8 cellular contexts compared by ENCODE assay signal in the genomic region with DNA sequence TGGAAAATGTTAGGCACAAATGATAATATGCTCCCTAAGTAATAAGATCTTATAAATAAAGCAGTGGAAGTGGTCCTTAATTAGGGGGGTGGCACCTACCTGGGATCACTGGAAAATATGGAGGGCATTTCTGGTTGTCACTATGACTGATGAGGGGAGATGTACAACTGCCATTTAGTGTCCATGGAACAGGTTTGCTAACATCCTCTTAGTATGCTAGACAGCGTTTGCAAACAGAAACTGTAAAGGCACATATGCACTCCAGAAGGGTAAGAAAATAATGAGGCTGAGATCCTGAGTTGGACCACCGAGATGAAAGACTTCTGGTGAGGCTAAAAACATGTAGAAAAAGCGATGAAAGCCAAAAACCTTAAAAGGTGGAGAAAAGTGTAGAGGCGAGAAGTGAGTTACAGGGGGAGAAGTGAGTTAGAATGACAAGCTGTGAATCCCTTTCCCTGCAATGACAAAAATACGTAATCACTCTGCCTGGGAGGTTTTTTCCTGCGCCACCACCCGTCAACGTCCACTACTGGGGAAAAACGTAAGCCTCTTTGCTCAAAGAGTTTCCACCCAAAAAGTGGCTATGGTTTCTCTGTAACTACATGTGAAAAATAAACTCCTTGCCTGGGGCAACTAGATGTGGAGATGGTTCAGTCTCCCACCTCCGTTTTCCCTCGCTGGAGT. TPM values are rescaled to one million over a fixed set of nuclear protein-coding genes. Genes with fewer than 3 reads are reported as not detected.
DNase-seq lines count a peak whose midpoint lies in the region; ATAC-seq, FAIRE-seq and TF ChIP-seq lines count a peak whose summit lies in the region.

No MANE protein-coding gene starts in this region.

- H3K18ac ChIP-seq in mesenchymal stem cell (ENCODE audit: low read depth in 1 of 2, low read length in 2 of 2), result peak overlapping the region; percentile 96 to 98

- peak overlapping the region; percentile 94 for H3K4me2 ChIP-seq in mesenchymal stem cell (ENCODE audit: low read length, poor library complexity, severe bottlenecking)

- H3K9ac ChIP-seq in NT2/D1 (ENCODE audit: insufficient read length, low read depth), result peak overlapping the region; percentile 95
- peak overlapping the region; percentile 98 for H3K9ac ChIP-seq in mesenchymal stem cell (ENCODE audit: low read length)

- H2BK12ac ChIP-seq in mesenchymal stem cell (ENCODE audit: low read length in 2 of 2), result no peak overlapping the region

- peak overlapping the region; percentile 94 for H3K27ac ChIP-seq in coronary artery
- H3K27ac ChIP-seq in mesenchymal stem cell (ENCODE audit: low read length, poor library complexity, severe bottlenecking), result peak overlapping the region; percentile 87
- H3K27ac ChIP-seq in upper lobe of right lung, result peak overlapping the region; percentile 93

- H3K27me3 ChIP-seq in NT2/D1 (ENCODE audit: insufficient read depth, insufficient read length) (no peaks in the 10 kb centered on the region), mesenchymal stem cell (ENCODE audit: control insufficient read depth in 1 of 2, insufficient read depth in 1 of 2, low read length in 2 of 2) (no peaks in the 10 kb centered on the region), upper lobe of right lung (no peaks in the 10 kb centered on the region)

- peak overlapping the region; percentile 100 for H4K8ac ChIP-seq in mesenchymal stem cell (ENCODE audit: low read length)

- H3K4me1 ChIP-seq in NT2/D1 (ENCODE audit: insufficient read depth, insufficient read length) (no peaks in the 10 kb centered on the region), mesenchymal stem cell (ENCODE audit: control insufficient read depth, insufficient read depth, low read depth, low read length) (peaks cover 2% of the 10 kb centered on the region), upper lobe of right lung (peaks cover 33% of the 10 kb centered on the region)

- ATAC-seq in GM21737 (IDR thresholded peaks at IDR 0.05; ENCODE audit: unreplicated experiment) (peak; percentile 3), upper lobe of right lung (no peak)

- WGBS in mesenchymal stem cell, result 6% methylated on average over 6 of the region's 11 CpGs

- H3K14ac ChIP-seq in mesenchymal stem cell (ENCODE audit: low read length in 2 of 2), result peak overlapping the region in 1 of 2 experiments; percentile 98

- peaks cover 28% of the 10 kb centered on the region for H3K36me3 ChIP-seq in NT2/D1 (ENCODE audit: insufficient read depth, insufficient read length, low read length)
- H3K36me3 ChIP-seq in mesenchymal stem cell (ENCODE audit: control insufficient read depth in 1 of 2, insufficient read depth in 2 of 2, low read depth in 1 of 2, low read length in 2 of 2), result peaks cover 2 to 20% of the 10 kb centered on the region in 2 experiments
- peaks cover 20% of the 10 kb centered on the region for H3K36me3 ChIP-seq in upper lobe of right lung

- peak overlapping the region; percentile 89 to 98 for H3K4ac ChIP-seq in mesenchymal stem cell (ENCODE audit: low read depth in 1 of 2, low read length in 2 of 2)

- H2BK5ac ChIP-seq in mesenchymal stem cell (ENCODE audit: low read depth, low read length, poor library complexity, severe bottlenecking), result no peak overlapping the region

- TF ChIP-seq CTCF in coronary artery (IDR thresholded peaks at IDR 0.05) (no peak), upper lobe of right lung (IDR thresholded peaks at IDR 0.05) (no peak)

- intact Hi-C loops in upper lobe of right lung (cut with DNase I), result no loop called here

- peak overlapping the region in 1 of 2 experiments; percentile 89 for H3K23ac ChIP-seq in mesenchymal stem cell (ENCODE audit: low read length in 2 of 2)

- H2BK15ac ChIP-seq in mesenchymal stem cell (ENCODE audit: low read depth, poor library complexity, severe bottlenecking), result no peak overlapping the region

- DNase-seq in DMS53 treated with DMSO at 0.1 percent for 48 hours (lab: John Stamatoyannopoulos, UW; ENCODE audit: unreplicated experiment), result peak; percentile 30
- DNase-seq in NT2/D1 (ENCODE audit: low read depth, low spot score), result no peak
- no peak for DNase-seq in coronary artery (ENCODE audit: low spot score)
- DNase-seq in mesenchymal stem cell, result peak; percentile 67
- no peak for DNase-seq in upper lobe of right lung
- no peak for DNase-seq in HTR-8/SVneo (ENCODE audit: insufficient read length, low spot score)
- DNase-seq in NCI-H446 (lab: John Stamatoyannopoulos, UW), result no peak

- H4K91ac ChIP-seq in mesenchymal stem cell (ENCODE audit: low read length), result peak overlapping the region; percentile 48

- H3K9me3 ChIP-seq in NT2/D1 (ENCODE audit: insufficient read depth, low read length) (no peaks in the 10 kb centered on the region), mesenchymal stem cell (ENCODE audit: control insufficient read depth, low read length) (no peaks in the 10 kb centered on the region), upper lobe of right lung (no peaks in the 10 kb centered on the region)

- peak overlapping the region; percentile 76 for H3K4me3 ChIP-seq in NT2/D1 (ENCODE audit: insufficient read length, low read depth)
- H3K4me3 ChIP-seq in coronary artery, result peak overlapping the region; percentile 91
- peak overlapping the region; percentile 94 to 99 for H3K4me3 ChIP-seq in mesenchymal stem cell (ENCODE audit: insufficient read depth in 1 of 2, low read depth in 1 of 2, low read length in 2 of 2)
- peak overlapping the region; percentile 85 for H3K4me3 ChIP-seq in upper lobe of right lung

- no peak overlapping the region for H2AK5ac ChIP-seq in mesenchymal stem cell (ENCODE audit: low read length, severe bottlenecking)

- no peak for FAIRE-seq in HTR-8/SVneo (lab: Jason Lieb, UNC)

- peaks cover 4% of the 10 kb centered on the region for H3K79me1 ChIP-seq in mesenchymal stem cell (replicated peaks; ENCODE audit: low read length, poor library complexity, severe bottlenecking)

- no peak overlapping the region for H2BK120ac ChIP-seq in mesenchymal stem cell (ENCODE audit: low read depth, low read length)

- H2AFZ ChIP-seq in mesenchymal stem cell (ENCODE audit: low read depth, low read length), result peak overlapping the region; percentile 95

RNA-seq across cellular contexts. Expression of a gene that starts 0.8 kb away (rescaled TPM):
- polyA plus RNA-seq in mesenchymal stem cell (2013, experiment 1 of 2), result 27.2 TPM
- 26.4 TPM for polyA plus RNA-seq in mesenchymal stem cell (2013, experiment 2 of 2)
- 37.7 TPM for total RNA-seq in upper lobe of right lung

RNA-seq across cellular contexts. Expression of a gene that starts 0.8 kb away (rescaled TPM):
- polyA plus RNA-seq in mesenchymal stem cell (2013, experiment 1 of 2), result 32.5 TPM
- 33.6 TPM for polyA plus RNA-seq in mesenchymal stem cell (2013, experiment 2 of 2)
- 50.1 TPM for total RNA-seq in upper lobe of right lung

Comparison
In these comparisons a context has a peak if more than half of its experiments do, and no peak if none do; other contexts are left out.
1. DNase-seq: peak in DMS53 treated with DMSO at 0.1 percent for 48 hours (single experiment) and mesenchymal stem cell (single experiment); none in NT2/D1 (single experiment), coronary artery (single experiment), upper lobe of right lung (single experiment), HTR-8/SVneo (single experiment) and NCI-H446 (0 of 2).
2. Peak in every context shown above with its lines, with median percentiles within 50 percentile points of each other: H3K4me3 ChIP-seq and H3K27ac ChIP-seq.